30 cellular contexts compared by ENCODE assay signal in the genomic region with DNA sequence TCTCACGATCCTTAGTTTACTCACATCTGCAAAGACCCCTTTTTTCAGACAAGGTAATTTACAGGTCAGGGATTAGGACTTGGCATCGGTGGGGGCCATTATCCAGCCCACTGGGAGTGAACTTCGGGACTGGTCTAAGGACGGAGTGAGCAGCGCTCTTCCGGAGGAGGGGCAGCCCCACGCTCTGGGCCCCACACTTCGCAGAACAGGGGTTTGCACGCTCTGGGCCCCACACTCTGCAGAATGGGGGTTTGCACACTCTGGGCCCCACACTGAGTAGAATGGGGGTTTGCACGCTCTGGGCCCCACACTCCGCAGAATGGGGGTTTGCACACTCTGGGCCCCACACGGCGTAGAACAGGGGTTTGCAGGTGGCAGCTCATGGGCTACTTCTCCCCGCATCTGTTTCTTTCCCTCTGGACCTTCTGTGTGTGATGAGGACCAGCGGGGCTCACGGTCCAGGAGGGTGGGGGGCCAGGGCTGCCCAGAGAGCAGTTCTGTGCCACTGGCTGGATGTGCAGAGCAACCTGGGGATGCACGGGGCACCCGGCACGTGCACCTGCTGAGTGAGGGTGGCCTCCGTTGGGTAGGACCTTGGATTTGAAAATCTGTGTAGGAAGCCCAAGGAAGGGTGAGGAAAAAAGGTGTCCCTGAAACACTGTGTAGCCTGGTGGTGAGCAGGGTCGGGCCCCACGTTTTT.
"Had no signal": no experiment of that assay in that cellular context is flagged by ENCODE, and none has a peak within 500 bp of the region (broad histone marks: within the 10 kb centered on the region; RNA-seq: fewer than 3 reads in every experiment).

No MANE protein-coding gene starts in this region.

- ATAC-seq: stimulated activated naive B cell treated with anti-CD40 and anti-IgM and Interleukin-4, amounts not matched to agents 10 μg/mL and 1 μg/mL and 100 μg/mL, for 72 hours had no signal

- H3K9me3 ChIP-seq: left ventricle myocardium inferior, ovary, prostate gland, testis, transverse colon had no signal

- H3K4me1 ChIP-seq: left ventricle myocardium inferior, prostate gland had no signal

- H3K27me3 Mint-ChIP-seq: activated CD4-positive, alpha-beta memory T cell treated with anti-CD3 and anti-CD28 coated beads for 36 hours; dendritic cell treated with granulocyte-macrophage colony-stimulating factor and Interleukin-4, amounts not matched to agents 40 ng/mL and 50 ng/mL, for 4 days had no signal

- H3K27me3 ChIP-seq: ovary, testis, transverse colon had no signal

- H3K9me3 Mint-ChIP-seq: activated CD4-positive, alpha-beta memory T cell treated with anti-CD3 and anti-CD28 coated beads for 36 hours; activated CD4-positive, alpha-beta T cell treated with anti-CD3 and anti-CD28 coated beads, Interleukin-2, amount 10 ng/mL, durations not matched to agents 24 days and 14 days; activated T-helper 1 cell treated with anti-CD3 and anti-CD28 coated beads, Interleukin-12 subunit alpha, Interleukin-12 subunit beta, Interleukin-2, Interleukin-4 antibody, amounts not matched to agents 30 ng/mL and 10 ng/mL and 1 ng/mL, durations not matched to agents 14 hours and 24 hours and 36 hours; dendritic cell treated with granulocyte-macrophage colony-stimulating factor and Interleukin-4, amounts not matched to agents 40 ng/mL and 50 ng/mL, for 4 days; nephron progenitor cell; stimulated activated naive B cell treated with anti-CD40 and anti-IgM and Interleukin-4, amounts not matched to agents 10 μg/mL and 1 μg/mL and 100 μg/mL, for 72 hours; T-helper 1 cell treated with Interleukin-12 subunit alpha and Interleukin-12 subunit beta and Interleukin-4 antibody, amounts not matched to agents 30 μg/mL and 1 μg/mL, for 36 hours had no signal

- H3K4me3 ChIP-seq: left ventricle myocardium inferior, ovary, prostate gland, smooth muscle cell, testis, transverse colon had no signal

- H3K4me1 Mint-ChIP-seq: mesothelial cell of epicardium; naive B cell; stimulated activated naive B cell treated with anti-CD40 and anti-IgM and Interleukin-4, amounts not matched to agents 10 μg/mL and 1 μg/mL and 100 μg/mL, for 72 hours had no signal

- H3K36me3 Mint-ChIP-seq: activated CD4-positive, alpha-beta memory T cell treated with anti-CD3 and anti-CD28 coated beads for 36 hours; mesothelial cell of epicardium; naive B cell; stimulated activated naive B cell treated with anti-CD40 and anti-IgM and Interleukin-4, amounts not matched to agents 10 μg/mL and 1 μg/mL and 100 μg/mL, for 72 hours had no signal

- H3K27ac Mint-ChIP-seq: activated CD4-positive, alpha-beta memory T cell treated with anti-CD3 and anti-CD28 coated beads for 36 hours; activated CD4-positive, alpha-beta T cell treated with anti-CD3 and anti-CD28 coated beads, Interleukin-2, amount 10 ng/mL, durations not matched to agents 24 days and 14 days; activated T-helper 1 cell treated with anti-CD3 and anti-CD28 coated beads, Interleukin-12 subunit alpha, Interleukin-12 subunit beta, Interleukin-2, Interleukin-4 antibody, amounts not matched to agents 30 ng/mL and 10 ng/mL and 1 ng/mL, durations not matched to agents 14 hours and 24 hours and 36 hours; dendritic cell treated with granulocyte-macrophage colony-stimulating factor and Interleukin-4, amounts not matched to agents 40 ng/mL and 50 ng/mL, for 4 days; mesothelial cell of epicardium; nephron progenitor cell; stimulated activated naive B cell treated with anti-CD40 and anti-IgM and Interleukin-4, amounts not matched to agents 10 μg/mL and 1 μg/mL and 100 μg/mL, for 72 hours; T-helper 1 cell treated with Interleukin-12 subunit alpha and Interleukin-12 subunit beta and Interleukin-4 antibody, amounts not matched to agents 30 μg/mL and 1 μg/mL, for 36 hours had no signal

- H3K4me3 Mint-ChIP-seq: activated CD4-positive, alpha-beta memory T cell treated with anti-CD3 and anti-CD28 coated beads for 36 hours; activated CD4-positive, alpha-beta T cell treated with anti-CD3 and anti-CD28 coated beads, Interleukin-2, amount 10 ng/mL, durations not matched to agents 24 days and 14 days; activated T-helper 1 cell treated with anti-CD3 and anti-CD28 coated beads, Interleukin-12 subunit alpha, Interleukin-12 subunit beta, Interleukin-2, Interleukin-4 antibody, amounts not matched to agents 30 ng/mL and 10 ng/mL and 1 ng/mL, durations not matched to agents 14 hours and 24 hours and 36 hours; dendritic cell treated with granulocyte-macrophage colony-stimulating factor and Interleukin-4, amounts not matched to agents 40 ng/mL and 50 ng/mL, for 4 days; mesothelial cell of epicardium; naive B cell; nephron progenitor cell; stimulated activated naive B cell treated with anti-CD40 and anti-IgM and Interleukin-4, amounts not matched to agents 10 μg/mL and 1 μg/mL and 100 μg/mL, for 72 hours; T-helper 1 cell treated with Interleukin-12 subunit alpha and Interleukin-12 subunit beta and Interleukin-4 antibody, amounts not matched to agents 30 μg/mL and 1 μg/mL, for 36 hours had no signal

- DNase-seq: activated CD4-positive, alpha-beta memory T cell treated with anti-CD3 and anti-CD28 coated beads for 36 hours; activated CD4-positive, alpha-beta T cell treated with anti-CD3 and anti-CD28 coated beads, Interleukin-2, amount 10 ng/mL, durations not matched to agents 24 days and 14 days; activated CD4-positive, CD25-positive, alpha-beta regulatory T cell treated with anti-CD3 and anti-CD28 coated beads, Interleukin-2, amount 50 U/mL, for 72 hours; activated CD8-positive, alpha-beta memory T cell treated with anti-CD3 and anti-CD28 coated beads, Interleukin-2, amount 50 U/mL, for 4 hours; activated gamma-delta T cell treated with Interleukin-2 at 50 U/mL for 16 hours; activated naive CD4-positive, alpha-beta T cell treated with anti-CD3 and anti-CD28 coated beads, Interleukin-2, amount 50 U/mL, for 16 hours; activated T-cell treated with anti-CD3 and anti-CD28 coated beads, Interleukin-2, amount 50 U/mL, for 1 hour; amygdala; cerebellar nuclear complex; effector CD4-positive, alpha-beta T cell; left ventricle myocardium inferior; mammary epithelial cell; naive B cell; nephron progenitor cell; retina; stimulated activated CD4-positive, alpha-beta T cell treated with anti-CD3 and anti-CD28 coated beads, Interleukin-15, amount 100 ng/mL, for 24 hours; stimulated activated CD4-positive, alpha-beta T cell treated with anti-CD3 and anti-CD28 coated beads, Interleukin-2, amount 100 ng/mL, for 24 hours; stimulated activated naive B cell treated with anti-CD40 and anti-IgM and Interleukin-4, amounts not matched to agents 10 μg/mL and 1 μg/mL and 100 μg/mL, for 72 hours; SW 1271; T1000; testis; transverse colon had no signal

- H3K27ac ChIP-seq: epithelial cell of prostate, left ventricle myocardium inferior, ovary, prostate gland, testis, transverse colon had no signal

- H3K36me3 ChIP-seq: left ventricle myocardium inferior, ovary, prostate gland, transverse colon had no signal
